8 cellular contexts compared by ENCODE assay signal in the genomic region with DNA sequence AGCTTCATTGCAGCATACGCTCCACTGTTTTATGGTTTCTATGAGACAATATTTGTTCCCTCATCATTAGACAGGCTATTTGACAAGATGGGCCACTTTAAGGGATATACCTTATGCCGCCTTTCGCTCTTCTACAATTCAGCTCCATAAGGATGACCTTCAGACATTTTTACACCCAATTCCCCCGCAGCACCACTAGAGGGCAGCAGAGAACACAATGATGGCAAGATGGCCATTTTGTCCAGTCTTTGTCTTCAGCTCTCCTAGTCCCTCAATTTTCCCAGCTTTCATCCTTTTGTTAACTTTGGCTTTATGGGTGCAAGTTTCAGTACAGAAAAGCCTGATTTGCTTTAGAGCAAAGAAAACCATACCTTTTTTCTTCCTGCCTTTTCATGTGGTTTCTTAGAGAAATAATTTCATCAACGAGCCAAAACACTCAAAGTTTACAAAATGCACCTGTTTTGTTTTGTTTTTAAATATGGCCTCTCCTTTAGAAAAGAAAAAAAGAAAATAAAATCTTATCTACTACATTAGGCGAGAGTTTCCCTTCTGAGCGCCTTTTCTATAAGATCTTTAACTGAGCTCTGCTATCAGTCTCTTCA.
DNase-seq lines count a peak whose midpoint lies in the region; ATAC-seq, FAIRE-seq and TF ChIP-seq lines count a peak whose summit lies in the region.

No MANE protein-coding gene starts in this region.

- DNase-seq in CD4-positive, CD25-positive, alpha-beta regulatory T cell = peak; percentile 2 to 52 (median 30)
- DNase-seq in NCI-H1930 (lab: John Stamatoyannopoulos, UW) (peak; percentile 52 to 57), T1000 (lab: John Stamatoyannopoulos, UW) (peak; percentile 17), breast epithelium (ENCODE audit: low spot score in 2 of 2) (peak; percentile 39 to 63), kidney (no peak)
- DNase-seq in stimulated activated CD4-positive, alpha-beta T cell treated with anti-CD3 and anti-CD28 coated beads, Interleukin-1b, Interleukin-23, amount 100 ng/mL, for 48 hours = peak; percentile 45

- H3K36me3 Mint-ChIP-seq in CD4-positive, CD25-positive, alpha-beta regulatory T cell = no peaks in the 10 kb centered on the region

- H3K27me3 Mint-ChIP-seq in CD4-positive, CD25-positive, alpha-beta regulatory T cell = no peaks in the 10 kb centered on the region

- intact Hi-C loops in breast epithelium (cut with DNase I; ENCODE audit: low total_unique reads) = loop anchor here (5.0 kb wide), 1 partner anchor 721 kb away; no protein-coding TSS in a partner anchor
- intact Hi-C loops in kidney (cut with DNase I) = no loop called here

- H3K27me3 ChIP-seq in CD4-positive, CD25-positive, alpha-beta regulatory T cell (ENCODE audit: control insufficient read depth, insufficient read depth, low read length) = no peaks in the 10 kb centered on the region
- no peaks in the 10 kb centered on the region for H3K27me3 ChIP-seq in breast epithelium

- FAIRE-seq in kidney (lab: Jason Lieb, UNC) = peak; percentile 49

- no peaks in the 10 kb centered on the region for H3K36me3 ChIP-seq in CD4-positive, CD25-positive, alpha-beta regulatory T cell (ENCODE audit: control insufficient read depth, insufficient read depth, low read length)
- H3K36me3 ChIP-seq in breast epithelium (no peaks in the 10 kb centered on the region), kidney (ENCODE audit: control insufficient read depth in 1 of 2, insufficient read depth in 2 of 2, low read length in 2 of 2) (no peaks in the 10 kb centered on the region)

- no peak overlapping the region for H3K4me3 Mint-ChIP-seq in CD4-positive, CD25-positive, alpha-beta regulatory T cell

- H3K9me3 ChIP-seq in CD4-positive, CD25-positive, alpha-beta regulatory T cell (ENCODE audit: control insufficient read depth in 2 of 2, low read length in 2 of 2) = no peaks in the 10 kb centered on the region
- H3K9me3 ChIP-seq in breast epithelium (no peaks in the 10 kb centered on the region), kidney (ENCODE audit: control insufficient read depth in 1 of 2, low read length in 2 of 2) (no peaks in the 10 kb centered on the region)

- no peak for TF ChIP-seq POLR2A in breast epithelium (IDR thresholded peaks at IDR 0.05)

- no peaks in the 10 kb centered on the region for H3K4me1 ChIP-seq in CD4-positive, CD25-positive, alpha-beta regulatory T cell (ENCODE audit: control insufficient read depth, insufficient read depth, low read length, poor library complexity, severe bottlenecking)
- H3K4me1 ChIP-seq in breast epithelium (no peaks in the 10 kb centered on the region), kidney (ENCODE audit: control insufficient read depth in 1 of 2, insufficient read depth in 1 of 2, low read depth in 1 of 2, low read length in 2 of 2) (no peaks in the 10 kb centered on the region)

- H3K9me3 Mint-ChIP-seq in CD4-positive, CD25-positive, alpha-beta regulatory T cell = peaks cover 0 to 3% (median 0%) of the 10 kb centered on the region in 7 donors

- TF ChIP-seq CTCF in breast epithelium (IDR thresholded peaks at IDR 0.05) (peak; percentile 86 to 89 (median 87)), kidney (IDR thresholded peaks at IDR 0.05; ENCODE audit: borderline replicate concordance, extremely low read depth, insufficient read depth) (peak; percentile 89)

- no peaks in the 10 kb centered on the region for H3K4me1 Mint-ChIP-seq in CD4-positive, CD25-positive, alpha-beta regulatory T cell

- H3K27ac Mint-ChIP-seq in CD4-positive, CD25-positive, alpha-beta regulatory T cell = no peak overlapping the region

- H3K27ac ChIP-seq in CD4-positive, CD25-positive, alpha-beta regulatory T cell (ENCODE audit: insufficient read depth, low read length, poor library complexity, severe bottlenecking) = no peak overlapping the region
- H3K27ac ChIP-seq in breast epithelium (no peak overlapping the region), kidney (ENCODE audit: low read depth in 2 of 2, low read length in 2 of 2) (no peak overlapping the region)

- no peak for ATAC-seq in CD4-positive, CD25-positive, alpha-beta regulatory T cell (ENCODE audit: low read depth in 2 of 2)
- ATAC-seq in GM21529 (IDR thresholded peaks at IDR 0.05; ENCODE audit: unreplicated experiment) (peak; percentile 79), HG02973 (IDR thresholded peaks at IDR 0.05; ENCODE audit: unreplicated experiment) (no peak)

- H3K4me3 ChIP-seq in CD4-positive, CD25-positive, alpha-beta regulatory T cell (ENCODE audit: low read depth, low read length) = no peak overlapping the region
- H3K4me3 ChIP-seq in breast epithelium (no peak overlapping the region), kidney (ENCODE audit: low read length in 2 of 2) (no peak overlapping the region)

- no peak overlapping the region for H3K9ac ChIP-seq in kidney (ENCODE audit: low read length in 2 of 2)
